In genomic region chr16:78576941-78577340, GRCh38 we compare ENCODE assay signal across 1 cellular context.
TF ChIP-seq lines count a peak whose summit lies in the region.

No MANE protein-coding gene starts in this region.

TF ChIP-seq in GM12878, 131 proteins besides CTCF, POLR2A, EP300 and RAD21 (continued from another document):
- TF ChIP-seq USF1 (IDR thresholded peaks at IDR 0.05; ENCODE audit: borderline replicate concordance, extremely low read length, insufficient read depth, low read depth, low read length), result no peak
- TF ChIP-seq ZNF274 (IDR thresholded peaks at IDR 0.05; ENCODE audit: insufficient read depth, insufficient read length), result no peak
- TF ChIP-seq SUPT20H (IDR thresholded peaks at IDR 0.05; ENCODE audit: borderline replicate concordance, control insufficient read depth, low read depth, low read length), result no peak
- TF ChIP-seq PML (IDR thresholded peaks at IDR 0.05; ENCODE audit: low read length), result no peak
- no peak for TF ChIP-seq RELB (IDR thresholded peaks at IDR 0.05; ENCODE audit: low read depth)
